ENCODE assay signal across 15 cellular contexts in genomic region chr14:65291561-65291960, GRCh38.
A peak's percentile ranks its signal among the peaks of the same experiment; 100 is the strongest.
DNase-seq lines count a peak whose midpoint lies in the region; ATAC-seq and TF ChIP-seq lines count a peak whose summit lies in the region.
"Had no signal": no experiment of that assay in that cellular context is flagged by ENCODE, and none has a peak within 500 bp of the region (broad histone marks: within the 10 kb centered on the region; RNA-seq: fewer than 3 reads in every experiment).

No MANE protein-coding gene starts in this region.

- in situ Hi-C loops in IMR-90 (cut with MboI; ENCODE audit: low sequenced_read_pairs) = no loop called here

- H2AK5ac ChIP-seq in IMR-90 (ENCODE audit: low read depth, low read length) = no peak overlapping the region

- no peak overlapping the region for H2BK5ac ChIP-seq in IMR-90 (ENCODE audit: low read depth, low read length, poor library complexity, severe bottlenecking)

- ATAC-seq in IMR-90 (ENCODE audit: low read depth) (no peak), left lung (no peak), HG03095 (IDR thresholded peaks at IDR 0.05; ENCODE audit: unreplicated experiment) (no peak)
- ATAC-seq in natural killer cell treated with Interleukin-12 subunit alpha and Interleukin-12 subunit beta and Interleukin-15 and Interleukin-18, amount 100 ng/mL, for 72 hours = no peak

- peak overlapping the region; percentile 69 for H3K27ac Mint-ChIP-seq in T-helper 2 cell treated with Interferon-gamma antibody and Interleukin-4, amounts not matched to agents 5 μg/mL and 100 μg/mL, for 36 hours
- peak overlapping the region; percentile 86 for H3K27ac Mint-ChIP-seq in activated T-helper 1 cell treated with anti-CD3 and anti-CD28 coated beads, Interleukin-12 subunit alpha, Interleukin-12 subunit beta, Interleukin-2, Interleukin-4 antibody, amounts not matched to agents 30 ng/mL and 10 ng/mL and 1 ng/mL, durations not matched to agents 14 hours and 24 hours and 36 hours
- H3K27ac Mint-ChIP-seq in natural killer cell treated with Interleukin-12 subunit alpha and Interleukin-12 subunit beta and Interleukin-15 and Interleukin-18, amount 100 ng/mL, for 72 hours = peak overlapping the region in 1 of 2 donors; percentile 65

- peak overlapping the region; percentile 56 for H2BK120ac ChIP-seq in IMR-90 (ENCODE audit: low read depth, low read length)

- DNase-seq in T-helper 2 cell treated with Interferon-gamma antibody and Interleukin-4, amounts not matched to agents 5 μg/mL and 100 μg/mL, for 36 hours (ENCODE audit: low spot score) = no peak
- DNase-seq in T-helper 2 cell (no peak), IMR-90 (no peak), NCI-H345 (lab: John Stamatoyannopoulos, UW) (no peak), left lung (no peak)
- DNase-seq in activated T-helper 1 cell treated with anti-CD3 and anti-CD28 coated beads, Interleukin-12 subunit alpha, Interleukin-12 subunit beta, Interleukin-2, Interleukin-4 antibody, amounts not matched to agents 30 ng/mL and 10 ng/mL and 1 ng/mL, durations not matched to agents 14 hours and 24 hours and 36 hours (ENCODE audit: low spot score) = no peak
- DNase-seq in natural killer cell treated with Interleukin-12 subunit alpha and Interleukin-12 subunit beta and Interleukin-15 and Interleukin-18, amount 100 ng/mL, for 72 hours (ENCODE audit: low spot score) = no peak
- DNase-seq: Caco-2; effector CD4-positive, alpha-beta T cell; NCI-H1694; NCI-H69; transverse colon had no signal

- peaks cover 45% of the 10 kb centered on the region for H3K4me1 Mint-ChIP-seq in T-helper 2 cell treated with Interferon-gamma antibody and Interleukin-4, amounts not matched to agents 5 μg/mL and 100 μg/mL, for 36 hours (ENCODE audit: low read depth)
- peaks cover 58% of the 10 kb centered on the region for H3K4me1 Mint-ChIP-seq in activated T-helper 1 cell treated with anti-CD3 and anti-CD28 coated beads, Interleukin-12 subunit alpha, Interleukin-12 subunit beta, Interleukin-2, Interleukin-4 antibody, amounts not matched to agents 30 ng/mL and 10 ng/mL and 1 ng/mL, durations not matched to agents 14 hours and 24 hours and 36 hours (ENCODE audit: low read depth)
- H3K4me1 Mint-ChIP-seq in natural killer cell treated with Interleukin-12 subunit alpha and Interleukin-12 subunit beta and Interleukin-15 and Interleukin-18, amount 100 ng/mL, for 72 hours (ENCODE audit: low read depth in 2 of 2) = peaks cover 33 to 36% of the 10 kb centered on the region in 2 donors

- peak overlapping the region; percentile 24; the same call in 1 of the 2 replicates for H3K23ac ChIP-seq in IMR-90 (ENCODE audit: low read depth, low read length)

- H3K4me3 ChIP-seq in IMR-90 (ENCODE audit: insufficient read depth, low read depth, low read length) (no peak overlapping the region), left lung (no peak overlapping the region)
- H3K4me3 ChIP-seq: cardiac muscle cell, transverse colon had no signal

- H3K9ac ChIP-seq in IMR-90 (ENCODE audit: low read depth, low read length) = no peak overlapping the region

- H3K14ac ChIP-seq in IMR-90 (replicated peaks; ENCODE audit: low read depth, low read length) = peak overlapping the region; percentile 37

- H3K4me3 Mint-ChIP-seq in T-helper 2 cell treated with Interferon-gamma antibody and Interleukin-4, amounts not matched to agents 5 μg/mL and 100 μg/mL, for 36 hours = peak overlapping the region; percentile 30
- peak overlapping the region; percentile 61 for H3K4me3 Mint-ChIP-seq in activated T-helper 1 cell treated with anti-CD3 and anti-CD28 coated beads, Interleukin-12 subunit alpha, Interleukin-12 subunit beta, Interleukin-2, Interleukin-4 antibody, amounts not matched to agents 30 ng/mL and 10 ng/mL and 1 ng/mL, durations not matched to agents 14 hours and 24 hours and 36 hours
- peak overlapping the region; percentile 67 for H3K4me3 Mint-ChIP-seq in natural killer cell treated with Interleukin-12 subunit alpha and Interleukin-12 subunit beta and Interleukin-15 and Interleukin-18, amount 100 ng/mL, for 72 hours

- peak overlapping the region; percentile 15 for H2AK9ac ChIP-seq in IMR-90 (replicated peaks; ENCODE audit: low read depth, low read length, poor library complexity)

- BruUV-seq in IMR-90 (replicated peaks; lab: Mats Ljungman, UMichigan) = no TSS peak

- H2BK15ac ChIP-seq in IMR-90 (ENCODE audit: low read depth, low read length) = peak overlapping the region; percentile 32; the same call in 1 of the 3 replicates

- CTCF ChIA-PET in IMR-90 (lab: Yijun Ruan, JAX) = interaction anchor here (0.9 kb wide), 1 partner anchor 30 kb away, joined by 3 read pairs; no protein-coding TSS in a partner anchor

- TF ChIP-seq POLR2A in IMR-90 (IDR thresholded peaks at IDR 0.05; ENCODE audit: low read depth, low read length) = no peak

- peaks cover 4% of the 10 kb centered on the region for H3K9me3 Mint-ChIP-seq in T-helper 2 cell treated with Interferon-gamma antibody and Interleukin-4, amounts not matched to agents 5 μg/mL and 100 μg/mL, for 36 hours
- H3K9me3 Mint-ChIP-seq in activated T-helper 1 cell treated with anti-CD3 and anti-CD28 coated beads, Interleukin-12 subunit alpha, Interleukin-12 subunit beta, Interleukin-2, Interleukin-4 antibody, amounts not matched to agents 30 ng/mL and 10 ng/mL and 1 ng/mL, durations not matched to agents 14 hours and 24 hours and 36 hours = peaks cover 4% of the 10 kb centered on the region
- H3K9me3 Mint-ChIP-seq in natural killer cell treated with Interleukin-12 subunit alpha and Interleukin-12 subunit beta and Interleukin-15 and Interleukin-18, amount 100 ng/mL, for 72 hours = no peaks in the 10 kb centered on the region
- H3K9me3 Mint-ChIP-seq: activated naive CD4-positive, alpha-beta T cell treated with anti-CD3 and anti-CD28 coated beads, Interleukin-2, amount 50 U/mL, for 24 hours had no signal

- no peak overlapping the region for H3K56ac ChIP-seq in IMR-90 (ENCODE audit: extremely low read depth, insufficient read depth, low read length)

- H3K27me3 Mint-ChIP-seq in T-helper 2 cell treated with Interferon-gamma antibody and Interleukin-4, amounts not matched to agents 5 μg/mL and 100 μg/mL, for 36 hours (ENCODE audit: low read depth) = no peaks in the 10 kb centered on the region
- no peaks in the 10 kb centered on the region for H3K27me3 Mint-ChIP-seq in activated T-helper 1 cell treated with anti-CD3 and anti-CD28 coated beads, Interleukin-12 subunit alpha, Interleukin-12 subunit beta, Interleukin-2, Interleukin-4 antibody, amounts not matched to agents 30 ng/mL and 10 ng/mL and 1 ng/mL, durations not matched to agents 14 hours and 24 hours and 36 hours (ENCODE audit: insufficient read depth)
- no peaks in the 10 kb centered on the region for H3K27me3 Mint-ChIP-seq in natural killer cell treated with Interleukin-12 subunit alpha and Interleukin-12 subunit beta and Interleukin-15 and Interleukin-18, amount 100 ng/mL, for 72 hours
- H3K27me3 Mint-ChIP-seq: activated naive CD4-positive, alpha-beta T cell treated with anti-CD3 and anti-CD28 coated beads, Interleukin-2, amount 50 U/mL, for 24 hours had no signal

- no peaks in the 10 kb centered on the region for H3K79me1 ChIP-seq in IMR-90 (ENCODE audit: low read depth in 1 of 2, low read length in 2 of 2)

- no peaks in the 10 kb centered on the region for H3K27me3 ChIP-seq in IMR-90 (ENCODE audit: control insufficient read depth, insufficient read depth, low read length)
- no peaks in the 10 kb centered on the region for H3K27me3 ChIP-seq in left lung
- H3K27me3 ChIP-seq: cardiac muscle cell, transverse colon had no signal

- TF ChIP-seq CTCF in IMR-90 (conservative IDR thresholded peaks at IDR 0.05; ENCODE audit: low read depth, low read length) (no peak), left lung (IDR thresholded peaks at IDR 0.05) (no peak)

- dilution Hi-C loops in IMR-90 (cut with HindIII; ENCODE audit: low sequenced_read_pairs, unreplicated experiment) = no loop called here

- no peak overlapping the region for H3K18ac ChIP-seq in IMR-90 (ENCODE audit: low read depth, low read length)

- no peaks in the 10 kb centered on the region for H3K4me1 ChIP-seq in IMR-90 (ENCODE audit: control insufficient read depth, insufficient read depth, low read length)
- H3K4me1 ChIP-seq in left lung = no peaks in the 10 kb centered on the region

- H3K9me1 ChIP-seq in IMR-90 (ENCODE audit: insufficient read depth, low read length) = no peaks in the 10 kb centered on the region

- no CpG with 5 or more reads among the region's 3 CpGs for WGBS in IMR-90 (ENCODE audit: extremely low coverage in 2 of 2, insufficient read length in 1 of 2), 2 experiments

- no peak overlapping the region for H4K91ac ChIP-seq in IMR-90 (ENCODE audit: insufficient read depth, low read depth, low read length)

- peaks cover 14% of the 10 kb centered on the region for H3K36me3 Mint-ChIP-seq in T-helper 2 cell treated with Interferon-gamma antibody and Interleukin-4, amounts not matched to agents 5 μg/mL and 100 μg/mL, for 36 hours (ENCODE audit: low read depth)
- peaks cover 16% of the 10 kb centered on the region for H3K36me3 Mint-ChIP-seq in activated T-helper 1 cell treated with anti-CD3 and anti-CD28 coated beads, Interleukin-12 subunit alpha, Interleukin-12 subunit beta, Interleukin-2, Interleukin-4 antibody, amounts not matched to agents 30 ng/mL and 10 ng/mL and 1 ng/mL, durations not matched to agents 14 hours and 24 hours and 36 hours (ENCODE audit: low read depth)
- peaks cover 4% of the 10 kb centered on the region for H3K36me3 Mint-ChIP-seq in natural killer cell treated with Interleukin-12 subunit alpha and Interleukin-12 subunit beta and Interleukin-15 and Interleukin-18, amount 100 ng/mL, for 72 hours

- TF ChIP-seq RAD21 in IMR-90 (IDR thresholded peaks at IDR 0.05; ENCODE audit: low read length) = no peak

- H3K4ac ChIP-seq in IMR-90 (ENCODE audit: low read depth, low read length) = no peak overlapping the region

- H2AFZ ChIP-seq in IMR-90 (replicated peaks; ENCODE audit: low read length, poor library complexity) = peak overlapping the region; percentile 65

- H2BK20ac ChIP-seq in IMR-90 (ENCODE audit: low read depth, low read length) = peak overlapping the region; percentile 80

- no peaks in the 10 kb centered on the region for H3K36me3 ChIP-seq in IMR-90 (ENCODE audit: control insufficient read depth, insufficient read depth, low read length)
- no peaks in the 10 kb centered on the region for H3K36me3 ChIP-seq in left lung
- H3K36me3 ChIP-seq: cardiac muscle cell, transverse colon had no signal

- no peaks in the 10 kb centered on the region for H3K9me3 ChIP-seq in IMR-90 (ENCODE audit: control insufficient read depth, insufficient read depth, low read length)
- no peaks in the 10 kb centered on the region for H3K9me3 ChIP-seq in left lung
- H3K9me3 ChIP-seq: Caco-2, transverse colon had no signal

- no peak overlapping the region for H4K5ac ChIP-seq in IMR-90 (ENCODE audit: low read depth, low read length)

- POLR2A ChIA-PET in IMR-90 (lab: Charles Lee; ENCODE audit: unreplicated experiment) = no interaction called here

- no peaks in the 10 kb centered on the region for H4K20me1 ChIP-seq in IMR-90 (ENCODE audit: insufficient read depth, low read length)

- H3K27ac ChIP-seq in IMR-90 (ENCODE audit: insufficient read depth, low read length) (no peak overlapping the region), left lung (no peak overlapping the region)
- H3K27ac ChIP-seq: cardiac muscle cell, transverse colon had no signal

- intact Hi-C loops in IMR-90 (cut with micrococcal nuclease) (no loop called here), left lung (cut with DNase I) (no loop called here)
- intact Hi-C loops in activated T-helper 1 cell treated with anti-CD3 and anti-CD28 coated beads, Interleukin-12 subunit alpha, Interleukin-12 subunit beta, Interleukin-2, Interleukin-4 antibody, amounts not matched to agents 30 ng/mL and 10 ng/mL and 1 ng/mL, durations not matched to agents 14 hours and 24 hours and 36 hours (cut with micrococcal nuclease) = loop anchor here (1.0 kb wide), 1 partner anchor 11 kb away; no protein-coding TSS in a partner anchor

- H3K4me2 ChIP-seq in IMR-90 (ENCODE audit: low read depth, low read length) = no peak overlapping the region

- H4K8ac ChIP-seq in IMR-90 (ENCODE audit: low read depth in 2 of 2, low read length in 2 of 2) = 0 out of 4 replicates have a peak overlapping the region, but pooled peaks of 1 of the 2 experiments have one; percentile 17
